10 cellular contexts compared by ENCODE assay signal in genomic region chr9:136762915-136763648, GRCh38. TPM values are rescaled to one million over a fixed set of nuclear protein-coding genes. Genes with fewer than 3 reads are reported as not detected.
DNase-seq lines count a peak whose midpoint lies in the region; ATAC-seq and TF ChIP-seq lines count a peak whose summit lies in the region.
"Had no signal": no experiment of that assay in that cellular context is flagged by ENCODE, and none has a peak within 500 bp of the region (broad histone marks: within the 10 kb centered on the region; RNA-seq: fewer than 3 reads in every experiment).

No MANE protein-coding gene starts in this region.

- H3K27ac ChIP-seq in A673 (ENCODE audit: low read depth, low read length, poor library complexity, severe bottlenecking), result no peak overlapping the region
- H3K27ac ChIP-seq: VCaP had no signal

- no peaks in the 10 kb centered on the region for H3K9me3 Mint-ChIP-seq in activated CD4-positive, alpha-beta memory T cell treated with anti-CD3 and anti-CD28 coated beads, Interleukin-2, amount 10 ng/mL, durations not matched to agents 7 days and 5 days

- H3K4me3 ChIP-seq in A673 (ENCODE audit: low read depth, low read length, poor library complexity, severe bottlenecking) (no peak overlapping the region), iPS-18c (ENCODE audit: insufficient read depth, low read depth, low read length) (peak overlapping the region; percentile 28)

- peaks cover 12% of the 10 kb centered on the region for H3K4me1 Mint-ChIP-seq in activated CD4-positive, alpha-beta memory T cell treated with anti-CD3 and anti-CD28 coated beads, Interleukin-2, amount 10 ng/mL, durations not matched to agents 7 days and 5 days

- H3K4me3 Mint-ChIP-seq in activated CD4-positive, alpha-beta memory T cell treated with anti-CD3 and anti-CD28 coated beads, Interleukin-2, amount 10 ng/mL, durations not matched to agents 7 days and 5 days, result no peak overlapping the region

- ATAC-seq in HG02571 (IDR thresholded peaks at IDR 0.05; ENCODE audit: unreplicated experiment), result no peak

- peaks cover 5% of the 10 kb centered on the region for H3K4me1 ChIP-seq in A673 (ENCODE audit: insufficient read depth, low read length, poor library complexity, severe bottlenecking)

- H3K27ac Mint-ChIP-seq in activated CD4-positive, alpha-beta memory T cell treated with anti-CD3 and anti-CD28 coated beads, Interleukin-2, amount 10 ng/mL, durations not matched to agents 7 days and 5 days, result no peak overlapping the region

- no peaks in the 10 kb centered on the region for H3K36me3 ChIP-seq in A673 (ENCODE audit: insufficient read depth, low read length, poor library complexity, severe bottlenecking)

- no peak for TF ChIP-seq CTCF in A673 (conservative IDR thresholded peaks at IDR 0.05; ENCODE audit: low read depth, low read length)

- peak; percentile 69 for DNase-seq in A673 (ENCODE audit: low spot score)
- peak in 61 of 76 experiments; percentile 10 to 87 (median 63) for DNase-seq in HUDEP-2 (lab: John Stamatoyannopoulos, UW; ENCODE audit: unreplicated experiment in 76 of 76)
- peak; percentile 43 for DNase-seq in activated CD4-positive, alpha-beta memory T cell treated with anti-CD3 and anti-CD28 coated beads, Interleukin-2, amount 10 ng/mL, durations not matched to agents 7 days and 5 days
- no peak for DNase-seq in MV-4-11 (lab: John Stamatoyannopoulos, UW)
- DNase-seq in SIG-M5 treated with dmso at 0.1 percent for 504 hours (lab: John Stamatoyannopoulos, UW; ENCODE audit: unreplicated experiment), result no peak
- no peak for DNase-seq in OCI-M2 (lab: John Stamatoyannopoulos, UW; ENCODE audit: unreplicated experiment)

- no TSS peak for BruUV-seq in A673 (replicated peaks; lab: Mats Ljungman, UMichigan)

- CTCF ChIA-PET in A673 (lab: Charles Lee), result interaction anchor here (0.6 kb wide), 1 partner anchor 19 kb away, joined by 4 read pairs; no protein-coding TSS in a partner anchor
- CTCF ChIA-PET in activated CD4-positive, alpha-beta memory T cell treated with anti-CD3 and anti-CD28 coated beads, Interleukin-2, amount 10 ng/mL, durations not matched to agents 7 days and 5 days (lab: Charles Lee), result no interaction called here

- H3K36me3 Mint-ChIP-seq in activated CD4-positive, alpha-beta memory T cell treated with anti-CD3 and anti-CD28 coated beads, Interleukin-2, amount 10 ng/mL, durations not matched to agents 7 days and 5 days (ENCODE audit: low read depth), result no peaks in the 10 kb centered on the region

- POLR2A ChIA-PET in A673 (lab: Charles Lee; ENCODE audit: low non-redundant PET), result no interaction called here
- POLR2A ChIA-PET in activated CD4-positive, alpha-beta memory T cell treated with anti-CD3 and anti-CD28 coated beads, Interleukin-2, amount 10 ng/mL, durations not matched to agents 7 days and 5 days (lab: Charles Lee), result interaction anchor here (0.9 to 1.2 kb wide), 2 partner anchors 12 to 35 kb away, joined by 3 to 4 read pairs; no protein-coding TSS in a partner anchor

- intact Hi-C loops in A673 (cut with micrococcal nuclease; ENCODE audit: unreplicated experiment), result no loop called here

- peaks cover 10% of the 10 kb centered on the region for H3K27me3 Mint-ChIP-seq in activated CD4-positive, alpha-beta memory T cell treated with anti-CD3 and anti-CD28 coated beads, Interleukin-2, amount 10 ng/mL, durations not matched to agents 7 days and 5 days

- no peaks in the 10 kb centered on the region for H3K9me3 ChIP-seq in A673 (ENCODE audit: low read depth, low read length, poor library complexity, severe bottlenecking)
- peaks cover 2% of the 10 kb centered on the region for H3K9me3 ChIP-seq in iPS-18c (ENCODE audit: control insufficient read depth, insufficient read depth, low read length)

- H3K27me3 ChIP-seq in A673 (replicated peaks; ENCODE audit: insufficient read depth, low read depth, low read length, poor library complexity), result no peaks in the 10 kb centered on the region

RNA-seq across cellular contexts. Expression of gene LCN15, which starts 1.2 kb away (rescaled TPM):
- total RNA-seq in A673 (2021), result not detected in 2 replicates
- total RNA-seq in activated CD4-positive, alpha-beta memory T cell treated with anti-CD3 and anti-CD28 coated beads, Interleukin-2, amount 10 ng/mL, durations not matched to agents 7 days and 5 days, result not detected
- total RNA-seq: subcutaneous adipose tissue had no signal

RNA-seq across cellular contexts. Expression of gene LCN8, which starts 5.0 kb away (rescaled TPM):
- total RNA-seq in A673 (2021), result not detected in 2 replicates
- total RNA-seq in activated CD4-positive, alpha-beta memory T cell treated with anti-CD3 and anti-CD28 coated beads, Interleukin-2, amount 10 ng/mL, durations not matched to agents 7 days and 5 days, result not detected
- total RNA-seq: subcutaneous adipose tissue had no signal

RNA-seq across cellular contexts. Expression of gene LCN6, which starts 14.8 kb away (rescaled TPM):
- not detected in 2 replicates for total RNA-seq in A673 (2021)
- total RNA-seq in activated CD4-positive, alpha-beta memory T cell treated with anti-CD3 and anti-CD28 coated beads, Interleukin-2, amount 10 ng/mL, durations not matched to agents 7 days and 5 days, result under 1 TPM in 1 of 2 experiments, not detected in 1; 0.40 TPM

RNA-seq across cellular contexts. Expression of gene LCN10, which starts 20.3 kb away (rescaled TPM):
- 0.15 and 0.35 TPM in 2 replicates for total RNA-seq in A673 (2021)
- total RNA-seq in activated CD4-positive, alpha-beta memory T cell treated with anti-CD3 and anti-CD28 coated beads, Interleukin-2, amount 10 ng/mL, durations not matched to agents 7 days and 5 days, result not detected

RNA-seq across cellular contexts. Expression of gene TMEM141, which starts 28.1 kb away (rescaled TPM):
- total RNA-seq in A673 (2021), result 32.7 and 39.5 TPM in 2 replicates
- total RNA-seq in activated CD4-positive, alpha-beta memory T cell treated with anti-CD3 and anti-CD28 coated beads, Interleukin-2, amount 10 ng/mL, durations not matched to agents 7 days and 5 days, result 10 to 100 TPM; 39.6 to 42.9 TPM

Comparison
In these comparisons a context has a peak if more than half of its experiments do, and no peak if none do; other contexts are left out.
1. DNase-seq: peak in A673 (single experiment), HUDEP-2 (61 of 76) and activated CD4-positive, alpha-beta memory T cell treated with anti-CD3 and anti-CD28 coated beads, Interleukin-2, amount 10 ng/mL, durations not matched to agents 7 days and 5 days (single experiment); none in MV-4-11 (single experiment), SIG-M5 treated with dmso at 0.1 percent for 504 hours (single experiment) and OCI-M2 (single experiment).